32 cellular contexts compared by ENCODE assay signal in the genomic region with DNA sequence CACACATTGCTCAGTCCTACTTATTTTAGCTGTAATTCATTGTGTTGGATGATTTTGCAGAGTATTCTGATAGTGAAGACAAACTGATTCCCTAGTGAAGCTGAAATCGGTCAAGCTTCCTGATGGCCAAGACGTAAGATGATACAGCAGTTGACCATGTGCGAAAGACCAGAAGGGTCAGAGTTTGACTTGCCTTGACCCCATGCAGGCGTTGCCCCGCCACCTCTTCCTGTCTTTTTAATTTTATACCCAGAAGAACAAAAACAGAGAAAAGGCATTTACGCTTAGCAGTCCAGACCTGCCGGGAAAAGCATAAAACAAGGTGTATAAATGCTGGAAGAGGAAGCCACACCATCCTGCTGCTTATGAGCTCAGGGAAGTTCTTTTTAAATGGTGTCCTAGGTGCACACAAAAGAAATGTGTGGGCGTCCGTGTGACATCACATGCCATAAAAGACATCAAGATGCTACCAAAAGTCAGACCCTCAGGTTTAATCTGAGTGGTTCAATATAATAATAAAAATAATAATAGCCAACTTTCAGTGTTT. TPM values are rescaled to one million over a fixed set of nuclear protein-coding genes. Genes with fewer than 3 reads are reported as not detected.
DNase-seq lines count a peak whose midpoint lies in the region; ATAC-seq and TF ChIP-seq lines count a peak whose summit lies in the region.
"Had no signal": no experiment of that assay in that cellular context is flagged by ENCODE, and none has a peak within 500 bp of the region (broad histone marks: within the 10 kb centered on the region; RNA-seq: fewer than 3 reads in every experiment).

No MANE protein-coding gene starts in this region.

- WGBS in liver = 84% methylated on average over 9 of the region's 9 CpGs
- 67% methylated on average over 9 of the region's 9 CpGs for WGBS in right lobe of liver (ENCODE audit: insufficient coverage, low coverage, low lambda C conversion rate, missing lambda C conversion rate)

- H3K9me3 ChIP-seq in liver (ENCODE audit: control insufficient read depth in 4 of 4, low read length in 3 of 4) (no peaks in the 10 kb centered on the region), right lobe of liver (no peaks in the 10 kb centered on the region)
- H3K9me3 ChIP-seq: left ventricle myocardium inferior, suprapubic skin, upper lobe of right lung had no signal

- TF ChIP-seq CTCF in liver (IDR thresholded peaks at IDR 0.05; ENCODE audit: low read depth, low read length, missing input control) = no peak
- no peak for TF ChIP-seq CTCF in right lobe of liver (IDR thresholded peaks at IDR 0.05)

- H3K27ac Mint-ChIP-seq in activated CD4-positive, alpha-beta T cell treated with anti-CD3 and anti-CD28 coated beads for 36 hours = peak overlapping the region; percentile 53
- peak overlapping the region in 6 of 10 donors; percentile 18 to 92 (median 63) for H3K27ac Mint-ChIP-seq in naive thymus-derived CD8-positive, alpha-beta T cell
- H3K27ac Mint-ChIP-seq: activated CD8-positive, alpha-beta memory T cell treated with anti-CD3 and anti-CD28 coated beads, Interleukin-2, amount 10 ng/mL, durations not matched to agents 7 days and 5 days; dendritic cell treated with granulocyte-macrophage colony-stimulating factor and Interleukin-4, amounts not matched to agents 40 ng/mL and 50 ng/mL, for 4 days had no signal

- H3K9me3 Mint-ChIP-seq in activated CD4-positive, alpha-beta T cell treated with anti-CD3 and anti-CD28 coated beads for 36 hours (ENCODE audit: low read depth) = no peaks in the 10 kb centered on the region
- H3K9me3 Mint-ChIP-seq in naive thymus-derived CD8-positive, alpha-beta T cell = peaks cover 0 to 2% (median 0%) of the 10 kb centered on the region in 9 donors
- H3K9me3 Mint-ChIP-seq: dendritic cell treated with granulocyte-macrophage colony-stimulating factor and Interleukin-4, amounts not matched to agents 40 ng/mL and 50 ng/mL, for 4 days had no signal

- H3K27me3 ChIP-seq in liver (ENCODE audit: control insufficient read depth in 4 of 4, insufficient read depth in 4 of 4, low read length in 3 of 4) (no peaks in the 10 kb centered on the region), right lobe of liver (no peaks in the 10 kb centered on the region)
- H3K27me3 ChIP-seq: suprapubic skin, upper lobe of right lung had no signal

- CTCF ChIA-PET in activated CD4-positive, alpha-beta T cell treated with anti-CD3 and anti-CD28 coated beads for 36 hours (lab: Charles Lee) = no interaction called here

- POLR2A ChIA-PET in activated CD4-positive, alpha-beta T cell treated with anti-CD3 and anti-CD28 coated beads for 36 hours (lab: Charles Lee) = no interaction called here
- POLR2A ChIA-PET in naive thymus-derived CD8-positive, alpha-beta T cell (lab: Charles Lee) = interaction anchor here (0.9 to 1.2 kb wide), 2 partner anchors 13 to 22 kb away, joined by 3 read pairs; no protein-coding TSS in a partner anchor

- H3K4me1 Mint-ChIP-seq in activated CD4-positive, alpha-beta T cell treated with anti-CD3 and anti-CD28 coated beads for 36 hours = peaks cover 69% of the 10 kb centered on the region
- peaks cover 17 to 33% (median 30%) of the 10 kb centered on the region in 4 donors for H3K4me1 Mint-ChIP-seq in naive thymus-derived CD8-positive, alpha-beta T cell
- H3K4me1 Mint-ChIP-seq: CD14-positive monocyte had no signal

- no peak for ATAC-seq in activated CD4-positive, alpha-beta T cell treated with anti-CD3 and anti-CD28 coated beads for 36 hours
- ATAC-seq in right lobe of liver (no peak), HG03520 (IDR thresholded peaks at IDR 0.05; ENCODE audit: unreplicated experiment) (no peak)
- no peak for ATAC-seq in naive thymus-derived CD8-positive, alpha-beta T cell
- ATAC-seq: activated CD8-positive, alpha-beta memory T cell treated with anti-CD3 and anti-CD28 coated beads, Interleukin-2, amount 10 ng/mL, durations not matched to agents 7 days and 5 days; HCT116; SK-N-SH treated with all-trans-retinoic acid at 6 μM for 48 hours; upper lobe of right lung had no signal

- no peak overlapping the region for H3K4me3 ChIP-seq in liver (ENCODE audit: low read depth in 1 of 3, low read length in 3 of 3)
- H3K4me3 ChIP-seq in right lobe of liver = no peak overlapping the region
- H3K4me3 ChIP-seq: left ventricle myocardium inferior, PC-9, skin epidermis, suprapubic skin, upper lobe of right lung had no signal

- intact Hi-C loops in activated CD4-positive, alpha-beta T cell treated with anti-CD3 and anti-CD28 coated beads for 36 hours (cut with DNase I, micrococcal nuclease) = no loop called here
- intact Hi-C loops in right lobe of liver (cut with DNase I) = no loop called here

- no peak for DNase-seq in activated CD4-positive, alpha-beta T cell treated with anti-CD3 and anti-CD28 coated beads for 36 hours
- no peak for DNase-seq in activated CD4-positive, alpha-beta T cell treated with anti-CD3 and anti-CD28 coated beads for 1 hour
- DNase-seq in right lobe of liver (no peak), AML-193 (lab: John Stamatoyannopoulos, UW) (no peak), NCI-H748 treated with DMSO at 0.1 percent for 48 hours (lab: John Stamatoyannopoulos, UW) (no peak)
- DNase-seq in naive thymus-derived CD8-positive, alpha-beta T cell = no peak
- DNase-seq: 8988T; activated CD4-positive, alpha-beta T cell treated with anti-CD3 and anti-CD28 coated beads, Interleukin-2, amount 50 U/mL, for 1 hour; activated CD8-positive, alpha-beta memory T cell treated with anti-CD3 and anti-CD28 coated beads, Interleukin-2, amount 10 ng/mL, durations not matched to agents 7 days and 5 days; foreskin fibroblast; head of caudate nucleus; islet precursor cell; Kasumi-1; left ventricle myocardium inferior; midbrain; naive B cell; NCI-H1417; NCI-H524 treated with DMSO at 0.1 percent for 48 hours; PC-9; Right ventricle myocardium superior; stimulated activated naive CD4-positive, alpha-beta T cell; upper lobe of right lung had no signal

- H3K4me1 ChIP-seq in liver (ENCODE audit: control insufficient read depth in 4 of 4, insufficient read depth in 4 of 4, low read length in 3 of 4) (no peaks in the 10 kb centered on the region), right lobe of liver (no peaks in the 10 kb centered on the region)
- H3K4me1 ChIP-seq: upper lobe of right lung had no signal

- H3K27ac ChIP-seq in liver (ENCODE audit: low read depth in 1 of 2, low read length in 2 of 2) = no peak overlapping the region
- no peak overlapping the region for H3K27ac ChIP-seq in right lobe of liver
- H3K27ac ChIP-seq: left ventricle myocardium inferior, PC-9, suprapubic skin, upper lobe of right lung, VCaP had no signal

- H3K36me3 ChIP-seq in liver (ENCODE audit: control insufficient read depth in 4 of 4, insufficient read depth in 3 of 4, low read depth in 1 of 4, low read length in 3 of 4) (no peaks in the 10 kb centered on the region), right lobe of liver (no peaks in the 10 kb centered on the region)
- H3K36me3 ChIP-seq: left ventricle myocardium inferior, suprapubic skin, upper lobe of right lung had no signal

- no peak for TF ChIP-seq POLR2A in right lobe of liver (IDR thresholded peaks at IDR 0.05)

- peaks cover 15% of the 10 kb centered on the region for H3K36me3 Mint-ChIP-seq in activated CD4-positive, alpha-beta T cell treated with anti-CD3 and anti-CD28 coated beads for 36 hours (ENCODE audit: low read depth)
- peaks cover 0 to 5% (median 5%) of the 10 kb centered on the region in 3 donors for H3K36me3 Mint-ChIP-seq in naive thymus-derived CD8-positive, alpha-beta T cell
- H3K36me3 Mint-ChIP-seq: activated CD8-positive, alpha-beta memory T cell treated with anti-CD3 and anti-CD28 coated beads, Interleukin-2, amount 10 ng/mL, durations not matched to agents 7 days and 5 days; CD14-positive monocyte; naive B cell had no signal

- no peak overlapping the region for H3K4me3 Mint-ChIP-seq in activated CD4-positive, alpha-beta T cell treated with anti-CD3 and anti-CD28 coated beads for 36 hours
- H3K4me3 Mint-ChIP-seq in naive thymus-derived CD8-positive, alpha-beta T cell = no peak overlapping the region
- H3K4me3 Mint-ChIP-seq: activated CD8-positive, alpha-beta memory T cell treated with anti-CD3 and anti-CD28 coated beads, Interleukin-2, amount 10 ng/mL, durations not matched to agents 7 days and 5 days; CD14-positive monocyte; dendritic cell treated with granulocyte-macrophage colony-stimulating factor and Interleukin-4, amounts not matched to agents 40 ng/mL and 50 ng/mL, for 4 days; naive B cell had no signal

- H3K9ac ChIP-seq in liver (ENCODE audit: low read depth in 1 of 2, low read length in 2 of 2) = no peak overlapping the region

- H3K27me3 Mint-ChIP-seq in activated CD4-positive, alpha-beta T cell treated with anti-CD3 and anti-CD28 coated beads for 36 hours = no peaks in the 10 kb centered on the region
- peaks cover 0 to 4% (median 2%) of the 10 kb centered on the region in 5 donors for H3K27me3 Mint-ChIP-seq in naive thymus-derived CD8-positive, alpha-beta T cell
- H3K27me3 Mint-ChIP-seq: activated CD8-positive, alpha-beta memory T cell treated with anti-CD3 and anti-CD28 coated beads, Interleukin-2, amount 10 ng/mL, durations not matched to agents 7 days and 5 days; dendritic cell treated with granulocyte-macrophage colony-stimulating factor and Interleukin-4, amounts not matched to agents 40 ng/mL and 50 ng/mL, for 4 days had no signal

- no peak for TF ChIP-seq RAD21 in liver (IDR thresholded peaks at IDR 0.05)

TF ChIP-seq in liver, 16 proteins besides CTCF, POLR2A, EP300 and RAD21 (continues in another document):
- TF ChIP-seq NR2F2 (IDR thresholded peaks at IDR 0.05) = peak; percentile 24

RNA-seq across cellular contexts. Expression of a gene that starts 32.2 kb away (rescaled TPM):
- 10 to 100 TPM; 25.9 to 43.6 TPM for total RNA-seq in activated CD4-positive, alpha-beta T cell treated with anti-CD3 and anti-CD28 coated beads for 36 hours
- total RNA-seq in liver (10 to 100 TPM in 1 of 2 donors, 1 to 10 TPM in 1; 2.9 to 11.3 TPM), right lobe of liver (10 to 100 TPM; 14.2 to 28.1 (median 21.0) TPM)
- polyA plus RNA-seq in liver = 1 to 10 TPM; 7.6 to 7.9 TPM
- 10 to 100 TPM in 1 of 2 experiments, 1 to 10 TPM in 1; 9.6 to 10.0 TPM for total RNA-seq in naive thymus-derived CD8-positive, alpha-beta T cell
- polyA plus RNA-seq in naive thymus-derived CD8-positive, alpha-beta T cell = under 1 TPM in 2 of 3 donors, not detected in 1; 0.42 to 0.63 TPM
- total RNA-seq: osteocyte, PC-9 had no signal
- polyA plus RNA-seq: CD14-positive monocyte had no signal
